15 cellular contexts compared by ENCODE assay signal in genomic region chr2:178190938-178191910, GRCh38. TPM values are rescaled to one million over a fixed set of nuclear protein-coding genes. Genes with fewer than 3 reads are reported as not detected.
DNase-seq lines count a peak whose midpoint lies in the region; FAIRE-seq and TF ChIP-seq lines count a peak whose summit lies in the region.
"Had no signal": no experiment of that assay in that cellular context is flagged by ENCODE, and none has a peak within 500 bp of the region (broad histone marks: within the 10 kb centered on the region; RNA-seq: fewer than 3 reads in every experiment).

No MANE protein-coding gene starts in this region.

- H3K4me3 Mint-ChIP-seq in H9: no peak overlapping the region

- H4K8ac ChIP-seq in H9 (replicated peaks; ENCODE audit: insufficient read length, low read depth, low read length): no peak overlapping the region

- no peak overlapping the region for H3K14ac ChIP-seq in H9 (ENCODE audit: insufficient read depth, low read length)

- H3K23me2 ChIP-seq in H9 (ENCODE audit: insufficient read length, low read depth, low read length, poor library complexity, severe bottlenecking): peaks cover 13% of the 10 kb centered on the region

- no peak overlapping the region for H2BK120ac ChIP-seq in H9 (ENCODE audit: low read depth, low read length, poor library complexity, severe bottlenecking)

- no peaks in the 10 kb centered on the region for H4K20me1 ChIP-seq in H9 (ENCODE audit: control insufficient read depth, insufficient read depth, insufficient read length)

- no peak overlapping the region for H2BK15ac ChIP-seq in H9 (ENCODE audit: low read depth, low read length)

- H3T11ph ChIP-seq in H9 (ENCODE audit: low read length): no peak overlapping the region

- no peak overlapping the region for H4K5ac ChIP-seq in H9 (ENCODE audit: insufficient read length, low read depth, low read length)

- H3K23ac ChIP-seq in H9 (ENCODE audit: insufficient read length, low read depth, low read length): no peak overlapping the region

- H3K56ac ChIP-seq in H9 (ENCODE audit: insufficient read length, low read depth, low read length): no peak overlapping the region

- no peak overlapping the region for H2BK5ac ChIP-seq in H9 (ENCODE audit: insufficient read length, low read length)

- no peak overlapping the region for H4K91ac ChIP-seq in H9 (ENCODE audit: insufficient read length, low read depth, low read length)

- H3K4me3 ChIP-seq in bronchial epithelial cell (ENCODE audit: low read depth, low read length) (no peak overlapping the region), dorsolateral prefrontal cortex (no peak overlapping the region)

- TF ChIP-seq CTCF in bronchial epithelial cell (IDR thresholded peaks at IDR 0.05; ENCODE audit: insufficient read depth, low read length, severe bottlenecking) (no peak), dorsolateral prefrontal cortex (IDR thresholded peaks at IDR 0.05 in 54 of 56, conservative IDR thresholded peaks at IDR 0.05 in 2 of 56; ENCODE audit: low read depth in 1 of 56, partially characterized antibody in 56 of 56) (no peak), H9 (conservative IDR thresholded peaks at IDR 0.05) (no peak)

- H3K4me1 Mint-ChIP-seq in H9: peaks cover 15 to 17% of the 10 kb centered on the region in 2 experiments

- H3K27ac Mint-ChIP-seq in H9: no peak overlapping the region

- no peaks in the 10 kb centered on the region for H3K36me3 Mint-ChIP-seq in H9 (ENCODE audit: insufficient read depth in 1 of 3, low read depth in 3 of 3)

- H3K18ac ChIP-seq in H9 (ENCODE audit: insufficient read length, low read depth, low read length): no peak overlapping the region

- H3K79me2 ChIP-seq in H9 (ENCODE audit: insufficient read depth, low read length): no peaks in the 10 kb centered on the region

- H3K27ac ChIP-seq in dorsolateral prefrontal cortex (peak overlapping the region in 1 of 59 donors; percentile 59), H9 (ENCODE audit: insufficient read length, low read depth, low read length) (no peak overlapping the region)

- no peak overlapping the region for H3K9ac ChIP-seq in H9 (ENCODE audit: extremely low read depth, insufficient read length, low read length)

- H3K4me2 ChIP-seq in H9 (ENCODE audit: insufficient read depth, insufficient read length, low read length): no peak overlapping the region

- FAIRE-seq in bronchial epithelial cell (lab: Jason Lieb, UNC): no peak
- FAIRE-seq: H1 had no signal

- no peaks in the 10 kb centered on the region for H3K79me1 ChIP-seq in H9 (ENCODE audit: insufficient read depth, low read depth, low read length, poor library complexity, severe bottlenecking)

- H3K9me3 ChIP-seq in H9 (ENCODE audit: control insufficient read depth, low read depth, low read length): no peaks in the 10 kb centered on the region

- intact Hi-C loops in dorsolateral prefrontal cortex (cut with DNase I): loop anchor here (5.0 to 10.0 kb wide), 6 partner anchors 76 to 284 kb away; partner anchors contain the start of genes RBM45 (in 2 of the 2) and FKBP7 (in 1 of the 2)

- H3K27me3 ChIP-seq in bronchial epithelial cell (ENCODE audit: control insufficient read depth, insufficient read depth, low read length) (no peaks in the 10 kb centered on the region), dorsolateral prefrontal cortex (no peaks in the 10 kb centered on the region), H9 (ENCODE audit: insufficient read depth, low read length) (peaks cover 17% of the 10 kb centered on the region; the same call in 1 of the 2 replicates)

- WGBS in H9 (ENCODE audit: extremely low coverage, insufficient read length, low lambda C conversion rate): no CpG with 5 or more reads among the region's 10 CpGs

- H3K9me3 Mint-ChIP-seq in H9: no peaks in the 10 kb centered on the region

- H2AFZ ChIP-seq in H9 (ENCODE audit: low read length): no peak overlapping the region

- no peaks in the 10 kb centered on the region for H3K4me1 ChIP-seq in H9 (ENCODE audit: insufficient read depth, low read length)

- no peak overlapping the region for H3K4ac ChIP-seq in H9 (ENCODE audit: low read depth, low read length)

- no peaks in the 10 kb centered on the region for H3K36me3 ChIP-seq in bronchial epithelial cell (ENCODE audit: control insufficient read depth, insufficient read depth, low read length)

- no peak overlapping the region for H2BK12ac ChIP-seq in H9 (ENCODE audit: insufficient read length, low read depth, low read length)

- no peak overlapping the region for H2AK5ac ChIP-seq in H9 (ENCODE audit: insufficient read length, low read length)

- no peak overlapping the region for H2BK20ac ChIP-seq in H9 (ENCODE audit: low read depth, low read length, poor library complexity, severe bottlenecking)

- DNase-seq in stimulated activated CD4-positive, alpha-beta T cell treated with anti-CD3 and anti-CD28 coated beads, Interleukin-15, amount 100 ng/mL, for 24 hours: peak; percentile 5
- no peak for DNase-seq in stimulated activated CD4-positive, alpha-beta T cell treated with anti-CD3 and anti-CD28 coated beads, Interleukin-1b, Interleukin-23, amount 100 ng/mL, for 48 hours
- DNase-seq in NAMALWA (ENCODE audit: low spot score): peak; percentile 74
- peak; percentile 53 for DNase-seq in bronchial epithelial cell (ENCODE audit: low read depth)
- DNase-seq in mesenteric fat pad (ENCODE audit: low spot score): no peak
- DNase-seq in dorsolateral prefrontal cortex: no peak
- no peak for DNase-seq in NCI-H524 (lab: John Stamatoyannopoulos, UW)
- no peak for DNase-seq in H9
- DNase-seq: GDM1, head of caudate nucleus, left ventricle myocardium superior, NCI-H1930, T-helper 9 cell had no signal

- peaks cover 49% of the 10 kb centered on the region for H3K27me3 Mint-ChIP-seq in H9 (ENCODE audit: low read depth)

RNA-seq across cellular contexts. Expression of gene OSBPL6, which starts 3.1 kb away (rescaled TPM):
- total RNA-seq in bronchial epithelial cell (5.3 and 11.8 TPM in 2 replicates), mesenteric fat pad (0.39 TPM), dorsolateral prefrontal cortex (10 to 100 TPM; 15.7 to 49.5 (median 36.0) TPM), H9 (2021) (4.3 and 4.6 TPM in 2 replicates)
- total RNA-seq: OCI-LY7 had no signal

Comparison
In these comparisons a context has a peak if more than half of its experiments do, and no peak if none do; other contexts are left out.
1. DNase-seq: peak in stimulated activated CD4-positive, alpha-beta T cell treated with anti-CD3 and anti-CD28 coated beads, Interleukin-15, amount 100 ng/mL, for 24 hours (single experiment), NAMALWA (single experiment) and bronchial epithelial cell (single experiment); none in stimulated activated CD4-positive, alpha-beta T cell treated with anti-CD3 and anti-CD28 coated beads, Interleukin-1b, Interleukin-23, amount 100 ng/mL, for 48 hours (single experiment), mesenteric fat pad (single experiment), dorsolateral prefrontal cortex (0 of 10), NCI-H524 (0 of 2) and H9 (single experiment).